8 cellular contexts compared by ENCODE assay signal in the genomic region with DNA sequence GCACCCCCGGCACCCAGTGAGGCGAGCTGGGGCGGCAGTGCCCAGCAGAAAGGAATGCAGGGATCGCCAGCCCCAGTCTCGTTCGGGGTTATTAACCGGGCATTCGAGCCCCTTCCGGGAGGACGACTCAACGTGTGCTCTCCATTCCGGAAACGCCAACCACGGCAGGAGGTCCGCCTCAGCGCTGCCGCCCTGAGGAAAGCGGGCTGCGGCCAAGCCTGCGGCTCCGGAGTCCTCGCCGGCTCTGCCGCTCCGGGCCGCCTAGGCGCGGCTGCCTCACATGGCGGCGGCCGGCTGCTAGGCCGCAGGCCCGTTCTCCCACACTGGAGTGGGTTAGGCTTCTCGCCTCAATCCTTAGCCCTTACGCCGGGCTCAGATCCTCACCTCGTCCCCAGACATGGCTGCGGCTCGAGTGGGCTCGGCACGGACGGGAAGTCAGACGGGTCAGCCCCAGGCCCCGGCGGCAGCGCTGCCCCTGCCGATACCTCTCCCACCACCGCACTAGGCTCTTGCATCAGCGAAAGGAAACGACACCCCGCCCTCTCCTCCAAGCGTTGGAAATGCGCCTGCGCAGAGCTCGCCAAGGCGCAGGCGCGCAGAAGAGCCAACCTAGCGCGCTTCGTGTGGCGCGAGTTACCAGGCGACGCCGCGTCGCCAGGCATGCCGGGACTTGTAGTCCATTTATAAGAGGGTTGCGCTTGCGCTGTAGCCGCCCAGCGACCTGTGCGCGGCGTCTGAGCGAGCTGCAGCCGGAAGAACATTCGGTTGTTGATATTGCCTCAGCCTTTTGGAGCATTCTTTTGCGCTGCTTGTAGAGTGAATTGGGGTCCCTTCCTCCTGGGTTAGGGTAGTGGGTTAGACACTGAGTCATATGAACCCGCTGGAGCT. TPM values are rescaled to one million over a fixed set of nuclear protein-coding genes. Genes with fewer than 3 reads are reported as not detected.
DNase-seq lines count a peak whose midpoint lies in the region; ATAC-seq and TF ChIP-seq lines count a peak whose summit lies in the region.

A gene with protein sequence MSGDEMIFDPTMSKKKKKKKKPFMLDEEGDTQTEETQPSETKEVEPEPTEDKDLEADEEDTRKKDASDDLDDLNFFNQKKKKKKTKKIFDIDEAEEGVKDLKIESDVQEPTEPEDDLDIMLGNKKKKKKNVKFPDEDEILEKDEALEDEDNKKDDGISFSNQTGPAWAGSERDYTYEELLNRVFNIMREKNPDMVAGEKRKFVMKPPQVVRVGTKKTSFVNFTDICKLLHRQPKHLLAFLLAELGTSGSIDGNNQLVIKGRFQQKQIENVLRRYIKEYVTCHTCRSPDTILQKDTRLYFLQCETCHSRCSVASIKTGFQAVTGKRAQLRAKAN (minus strand): TSS at position 532 of the 888 bp plus-strand sequence. CDS start 133 bp downstream, at position 399.

- peak; percentile 98 for DNase-seq in D341Med (ENCODE audit: low spot score)
- DNase-seq in HuH-7 (ENCODE audit: low spot score), result peak; percentile 98
- peak; percentile 95 for DNase-seq in activated CD8-positive, alpha-beta memory T cell treated with anti-CD3 and anti-CD28 coated beads, Interleukin-2, amount 50 U/mL, for 48 hours
- peak; percentile 93 for DNase-seq in endothelial cell (ENCODE audit: low spot score)
- peak; percentile 94 to 96 for DNase-seq in mesothelial cell of epicardium (ENCODE audit: low spot score in 2 of 2, unreplicated experiment in 2 of 2)
- DNase-seq in stimulated activated CD8-positive, alpha-beta memory T cell treated with anti-CD3 and anti-CD28 coated beads, Interleukin-15, amount 100 ng/mL, for 48 hours (ENCODE audit: low read depth in 2 of 2), result peak; percentile 92 to 96

- peaks cover 41% of the 10 kb centered on the region for H3K4me1 Mint-ChIP-seq in endothelial cell (ENCODE audit: unreplicated experiment)
- peaks cover 33% of the 10 kb centered on the region for H3K4me1 Mint-ChIP-seq in mesothelial cell of epicardium

- H3K4me3 ChIP-seq in OCI-LY3 (ENCODE audit: low read length), result peak within 1 kb of the TSS; percentile 88

- H3K4me1 ChIP-seq in OCI-LY3 (ENCODE audit: low read length), result peaks cover 27% of the 10 kb centered on the region

- no peaks in the 10 kb centered on the region for H3K9me3 ChIP-seq in OCI-LY3 (ENCODE audit: insufficient read depth, low read length)

- H3K4me2 ChIP-seq in OCI-LY3 (ENCODE audit: low read length), result peak within 1 kb of the TSS; percentile 100

- H3K36me3 ChIP-seq in OCI-LY3 (replicated peaks; ENCODE audit: low read depth, low read length), result peaks cover 34% of the 10 kb centered on the region

- peak within 1 kb of the TSS; percentile 92 for H3K9ac ChIP-seq in OCI-LY3 (ENCODE audit: low read length)

- peak; percentile 89 for ATAC-seq in GM21515 (IDR thresholded peaks at IDR 0.05; ENCODE audit: unreplicated experiment)

- TF ChIP-seq CTCF in OCI-LY3 (IDR thresholded peaks at IDR 0.05; ENCODE audit: low read depth, low read length) (0 out of 2 replicates have a peak, but pooled peaks have one; percentile 10), endothelial cell (IDR thresholded peaks at IDR 0.05; ENCODE audit: unreplicated experiment) (no peak), mesothelial cell of epicardium (IDR thresholded peaks at IDR 0.05; ENCODE audit: unreplicated experiment) (no peak)

- peak within 1 kb of the TSS; percentile 97 for H3K27ac Mint-ChIP-seq in endothelial cell (ENCODE audit: unreplicated experiment)
- peak within 1 kb of the TSS; percentile 93 for H3K27ac Mint-ChIP-seq in mesothelial cell of epicardium

- peak within 1 kb of the TSS; percentile 89 for H2AFZ ChIP-seq in OCI-LY3 (ENCODE audit: low read depth, low read length)

- peak within 1 kb of the TSS; percentile 77 for H3K27ac ChIP-seq in OCI-LY3 (ENCODE audit: low read length)

- no peaks in the 10 kb centered on the region for H3K9me3 Mint-ChIP-seq in endothelial cell (ENCODE audit: unreplicated experiment)
- no peaks in the 10 kb centered on the region for H3K9me3 Mint-ChIP-seq in mesothelial cell of epicardium

- H3K27me3 Mint-ChIP-seq in endothelial cell (ENCODE audit: unreplicated experiment), result peaks cover 13% of the 10 kb centered on the region
- no peaks in the 10 kb centered on the region for H3K27me3 Mint-ChIP-seq in mesothelial cell of epicardium (ENCODE audit: low read depth)

- peaks cover 16% of the 10 kb centered on the region for H3K36me3 Mint-ChIP-seq in endothelial cell (ENCODE audit: low read depth, unreplicated experiment)
- H3K36me3 Mint-ChIP-seq in mesothelial cell of epicardium, result peaks cover 4% of the 10 kb centered on the region

- H4K20me1 ChIP-seq in OCI-LY3 (ENCODE audit: insufficient read depth, low read length), result peaks cover 42% of the 10 kb centered on the region

- H3K79me2 ChIP-seq in OCI-LY3 (ENCODE audit: low read length), result peaks cover 53% of the 10 kb centered on the region

- peak within 1 kb of the TSS; percentile 99 for H3K4me3 Mint-ChIP-seq in endothelial cell (ENCODE audit: unreplicated experiment)
- peak within 1 kb of the TSS; percentile 97 for H3K4me3 Mint-ChIP-seq in mesothelial cell of epicardium

- H3K27me3 ChIP-seq in OCI-LY3 (ENCODE audit: low read depth, low read length), result no peaks in the 10 kb centered on the region

RNA-seq across cellular contexts. Expression of the gene that starts here (rescaled TPM):
- total RNA-seq in endothelial cell (ENCODE audit: unreplicated experiment) (107 TPM), mesothelial cell of epicardium (45.5 to 46.7 TPM (median 46.1 TPM) in 3 replicates)

Comparison
In these comparisons a context has a peak if more than half of its experiments do, and no peak if none do; other contexts are left out.
1. Peak in every context shown above with its lines: DNase-seq, ATAC-seq, H3K4me3 ChIP-seq and H3K27ac ChIP-seq.